Comparison of ENCODE assay signal across 1 cellular context in genomic region chr6:44338228-44339122, GRCh38.
A peak's percentile ranks its signal among the peaks of the same experiment; 100 is the strongest.
TF ChIP-seq lines count a peak whose summit lies in the region.

No MANE protein-coding gene starts in this region.

TF ChIP-seq in HepG2, 621 proteins besides CTCF, POLR2A, EP300 and RAD21 (continued from another document):
- TF ChIP-seq THRA (CRISPR knock-in tag; IDR thresholded peaks at IDR 0.05; ENCODE audit: borderline replicate concordance), result peak; percentile 37; the same call in 1 of the 2 replicates
- no peak for TF ChIP-seq PCBP1 (IDR thresholded peaks at IDR 0.05; ENCODE audit: borderline replicate concordance, low read depth, low read length)
- TF ChIP-seq ZNF614 (CRISPR knock-in tag; IDR thresholded peaks at IDR 0.05; ENCODE audit: borderline replicate concordance), result peak; percentile 28; the same call in 1 of the 2 replicates
- TF ChIP-seq, protein P1, sequence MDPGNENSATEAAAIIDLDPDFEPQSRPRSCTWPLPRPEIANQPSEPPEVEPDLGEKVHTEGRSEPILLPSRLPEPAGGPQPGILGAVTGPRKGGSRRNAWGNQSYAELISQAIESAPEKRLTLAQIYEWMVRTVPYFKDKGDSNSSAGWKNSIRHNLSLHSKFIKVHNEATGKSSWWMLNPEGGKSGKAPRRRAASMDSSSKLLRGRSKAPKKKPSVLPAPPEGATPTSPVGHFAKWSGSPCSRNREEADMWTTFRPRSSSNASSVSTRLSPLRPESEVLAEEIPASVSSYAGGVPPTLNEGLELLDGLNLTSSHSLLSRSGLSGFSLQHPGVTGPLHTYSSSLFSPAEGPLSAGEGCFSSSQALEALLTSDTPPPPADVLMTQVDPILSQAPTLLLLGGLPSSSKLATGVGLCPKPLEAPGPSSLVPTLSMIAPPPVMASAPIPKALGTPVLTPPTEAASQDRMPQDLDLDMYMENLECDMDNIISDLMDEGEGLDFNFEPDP (CRISPR knock-in tag; conservative IDR thresholded peaks at IDR 0.05), result 0 out of 2 replicates have a peak, but pooled peaks have one; percentile 65
- peak; percentile 96 for TF ChIP-seq STAG1 (CRISPR knock-in tag; IDR thresholded peaks at IDR 0.05)
- TF ChIP-seq TBX2 (CRISPR knock-in tag; IDR thresholded peaks at IDR 0.05; ENCODE audit: borderline replicate concordance), result peak; percentile 45
- peak; percentile 94 for TF ChIP-seq ESRRA (CRISPR knock-in tag; IDR thresholded peaks at IDR 0.05; ENCODE audit: low read depth)
- TF ChIP-seq, protein P2, sequence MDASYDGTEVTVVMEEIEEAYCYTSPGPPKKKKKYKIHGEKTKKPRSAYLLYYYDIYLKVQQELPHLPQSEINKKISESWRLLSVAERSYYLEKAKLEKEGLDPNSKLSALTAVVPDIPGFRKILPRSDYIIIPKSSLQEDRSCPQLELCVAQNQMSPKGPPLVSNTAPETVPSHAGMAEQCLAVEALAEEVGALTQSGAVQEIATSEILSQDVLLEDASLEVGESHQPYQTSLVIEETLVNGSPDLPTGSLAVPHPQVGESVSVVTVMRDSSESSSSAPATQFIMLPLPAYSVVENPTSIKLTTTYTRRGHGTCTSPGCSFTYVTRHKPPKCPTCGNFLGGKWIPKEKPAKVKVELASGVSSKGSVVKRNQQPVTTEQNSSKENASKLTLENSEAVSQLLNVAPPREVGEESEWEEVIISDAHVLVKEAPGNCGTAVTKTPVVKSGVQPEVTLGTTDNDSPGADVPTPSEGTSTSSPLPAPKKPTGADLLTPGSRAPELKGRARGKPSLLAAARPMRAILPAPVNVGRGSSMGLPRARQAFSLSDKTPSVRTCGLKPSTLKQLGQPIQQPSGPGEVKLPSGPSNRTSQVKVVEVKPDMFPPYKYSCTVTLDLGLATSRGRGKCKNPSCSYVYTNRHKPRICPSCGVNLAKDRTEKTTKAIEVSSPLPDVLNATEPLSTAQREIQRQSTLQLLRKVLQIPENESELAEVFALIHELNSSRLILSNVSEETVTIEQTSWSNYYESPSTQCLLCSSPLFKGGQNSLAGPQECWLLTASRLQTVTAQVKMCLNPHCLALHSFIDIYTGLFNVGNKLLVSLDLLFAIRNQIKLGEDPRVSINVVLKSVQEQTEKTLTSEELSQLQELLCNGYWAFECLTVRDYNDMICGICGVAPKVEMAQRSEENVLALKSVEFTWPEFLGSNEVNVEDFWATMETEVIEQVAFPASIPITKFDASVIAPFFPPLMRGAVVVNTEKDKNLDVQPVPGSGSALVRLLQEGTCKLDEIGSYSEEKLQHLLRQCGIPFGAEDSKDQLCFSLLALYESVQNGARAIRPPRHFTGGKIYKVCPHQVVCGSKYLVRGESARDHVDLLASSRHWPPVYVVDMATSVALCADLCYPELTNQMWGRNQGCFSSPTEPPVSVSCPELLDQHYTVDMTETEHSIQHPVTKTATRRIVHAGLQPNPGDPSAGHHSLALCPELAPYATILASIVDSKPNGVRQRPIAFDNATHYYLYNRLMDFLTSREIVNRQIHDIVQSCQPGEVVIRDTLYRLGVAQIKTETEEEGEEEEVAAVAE (CRISPR knock-in tag; IDR thresholded peaks at IDR 0.05; ENCODE audit: borderline replicate concordance), result 0 out of 2 replicates have a peak, but pooled peaks have one; percentile 55
- TF ChIP-seq ZNF652 (CRISPR knock-in tag; IDR thresholded peaks at IDR 0.05; ENCODE audit: borderline replicate concordance, low read depth), result no peak
- TF ChIP-seq, protein P3, sequence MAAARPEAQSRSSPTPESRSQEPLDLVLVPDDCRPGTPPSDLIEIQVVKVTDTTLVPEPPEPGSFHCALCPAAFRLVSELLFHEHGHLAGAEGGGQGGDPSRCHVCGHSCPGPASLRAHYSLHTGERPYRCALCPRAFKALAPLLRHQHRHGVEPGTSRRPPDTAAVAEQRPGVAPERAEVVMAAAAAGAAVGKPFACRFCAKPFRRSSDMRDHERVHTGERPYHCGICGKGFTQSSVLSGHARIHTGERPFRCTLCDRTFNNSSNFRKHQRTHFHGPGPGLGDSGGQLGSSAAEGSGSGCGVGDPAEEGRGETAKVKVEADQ (CRISPR knock-in tag; IDR thresholded peaks at IDR 0.05; ENCODE audit: borderline replicate concordance), result 0 out of 2 replicates have a peak, but pooled peaks have one; percentile 42
- peak; percentile 52 for TF ChIP-seq ZFP36 (IDR thresholded peaks at IDR 0.05; ENCODE audit: borderline replicate concordance, low read depth, low read length, partially characterized antibody)
- no peak for TF ChIP-seq ISX (CRISPR knock-in tag; conservative IDR thresholded peaks at IDR 0.05)
- 0 out of 2 replicates have a peak, but pooled peaks have one; percentile 15 for TF ChIP-seq MTF2 (CRISPR knock-in tag; IDR thresholded peaks at IDR 0.05; ENCODE audit: borderline replicate concordance)
- 0 out of 2 replicates have a peak, but pooled peaks have one; percentile 25 for TF ChIP-seq GATAD2A (CRISPR knock-in tag; IDR thresholded peaks at IDR 0.05)
- no peak for TF ChIP-seq ZNF460 (CRISPR knock-in tag; IDR thresholded peaks at IDR 0.05; ENCODE audit: borderline replicate concordance)
- TF ChIP-seq ZNF709 (CRISPR knock-in tag; IDR thresholded peaks at IDR 0.05), result peak; percentile 29; the same call in 1 of the 2 replicates
- TF ChIP-seq, protein P4, sequence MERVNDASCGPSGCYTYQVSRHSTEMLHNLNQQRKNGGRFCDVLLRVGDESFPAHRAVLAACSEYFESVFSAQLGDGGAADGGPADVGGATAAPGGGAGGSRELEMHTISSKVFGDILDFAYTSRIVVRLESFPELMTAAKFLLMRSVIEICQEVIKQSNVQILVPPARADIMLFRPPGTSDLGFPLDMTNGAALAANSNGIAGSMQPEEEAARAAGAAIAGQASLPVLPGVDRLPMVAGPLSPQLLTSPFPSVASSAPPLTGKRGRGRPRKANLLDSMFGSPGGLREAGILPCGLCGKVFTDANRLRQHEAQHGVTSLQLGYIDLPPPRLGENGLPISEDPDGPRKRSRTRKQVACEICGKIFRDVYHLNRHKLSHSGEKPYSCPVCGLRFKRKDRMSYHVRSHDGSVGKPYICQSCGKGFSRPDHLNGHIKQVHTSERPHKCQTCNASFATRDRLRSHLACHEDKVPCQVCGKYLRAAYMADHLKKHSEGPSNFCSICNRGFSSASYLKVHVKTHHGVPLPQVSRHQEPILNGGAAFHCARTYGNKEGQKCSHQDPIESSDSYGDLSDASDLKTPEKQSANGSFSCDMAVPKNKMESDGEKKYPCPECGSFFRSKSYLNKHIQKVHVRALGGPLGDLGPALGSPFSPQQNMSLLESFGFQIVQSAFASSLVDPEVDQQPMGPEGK (CRISPR knock-in tag; IDR thresholded peaks at IDR 0.05), result 0 out of 2 replicates have a peak, but pooled peaks have one; percentile 20
- no peak for TF ChIP-seq SOX13 (IDR thresholded peaks at IDR 0.05)
- no peak for TF ChIP-seq SOX13 (CRISPR knock-in tag; conservative IDR thresholded peaks at IDR 0.05 in 1 of 2, IDR thresholded peaks at IDR 0.05 in 1 of 2)
- TF ChIP-seq IRF2 (CRISPR knock-in tag; IDR thresholded peaks at IDR 0.05), result peak; percentile 59; the same call in 1 of the 2 replicates
- TF ChIP-seq, protein P5, sequence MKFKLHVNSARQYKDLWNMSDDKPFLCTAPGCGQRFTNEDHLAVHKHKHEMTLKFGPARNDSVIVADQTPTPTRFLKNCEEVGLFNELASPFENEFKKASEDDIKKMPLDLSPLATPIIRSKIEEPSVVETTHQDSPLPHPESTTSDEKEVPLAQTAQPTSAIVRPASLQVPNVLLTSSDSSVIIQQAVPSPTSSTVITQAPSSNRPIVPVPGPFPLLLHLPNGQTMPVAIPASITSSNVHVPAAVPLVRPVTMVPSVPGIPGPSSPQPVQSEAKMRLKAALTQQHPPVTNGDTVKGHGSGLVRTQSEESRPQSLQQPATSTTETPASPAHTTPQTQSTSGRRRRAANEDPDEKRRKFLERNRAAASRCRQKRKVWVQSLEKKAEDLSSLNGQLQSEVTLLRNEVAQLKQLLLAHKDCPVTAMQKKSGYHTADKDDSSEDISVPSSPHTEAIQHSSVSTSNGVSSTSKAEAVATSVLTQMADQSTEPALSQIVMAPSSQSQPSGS (CRISPR knock-in tag; IDR thresholded peaks at IDR 0.05), result 0 out of 2 replicates have a peak, but pooled peaks have one; percentile 15
- TF ChIP-seq SMAD3 (CRISPR knock-in tag; IDR thresholded peaks at IDR 0.05), result 0 out of 2 replicates have a peak, but pooled peaks have one; percentile 22
- TF ChIP-seq, protein P6, sequence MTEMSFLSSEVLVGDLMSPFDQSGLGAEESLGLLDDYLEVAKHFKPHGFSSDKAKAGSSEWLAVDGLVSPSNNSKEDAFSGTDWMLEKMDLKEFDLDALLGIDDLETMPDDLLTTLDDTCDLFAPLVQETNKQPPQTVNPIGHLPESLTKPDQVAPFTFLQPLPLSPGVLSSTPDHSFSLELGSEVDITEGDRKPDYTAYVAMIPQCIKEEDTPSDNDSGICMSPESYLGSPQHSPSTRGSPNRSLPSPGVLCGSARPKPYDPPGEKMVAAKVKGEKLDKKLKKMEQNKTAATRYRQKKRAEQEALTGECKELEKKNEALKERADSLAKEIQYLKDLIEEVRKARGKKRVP (CRISPR knock-in tag; IDR thresholded peaks at IDR 0.05), result no peak
- TF ChIP-seq, protein P7, sequence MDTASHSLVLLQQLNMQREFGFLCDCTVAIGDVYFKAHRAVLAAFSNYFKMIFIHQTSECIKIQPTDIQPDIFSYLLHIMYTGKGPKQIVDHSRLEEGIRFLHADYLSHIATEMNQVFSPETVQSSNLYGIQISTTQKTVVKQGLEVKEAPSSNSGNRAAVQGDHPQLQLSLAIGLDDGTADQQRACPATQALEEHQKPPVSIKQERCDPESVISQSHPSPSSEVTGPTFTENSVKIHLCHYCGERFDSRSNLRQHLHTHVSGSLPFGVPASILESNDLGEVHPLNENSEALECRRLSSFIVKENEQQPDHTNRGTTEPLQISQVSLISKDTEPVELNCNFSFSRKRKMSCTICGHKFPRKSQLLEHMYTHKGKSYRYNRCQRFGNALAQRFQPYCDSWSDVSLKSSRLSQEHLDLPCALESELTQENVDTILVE (CRISPR knock-in tag; IDR thresholded peaks at IDR 0.05), result peak; percentile 52; the same call in 1 of the 2 replicates
- TF ChIP-seq, protein P8, sequence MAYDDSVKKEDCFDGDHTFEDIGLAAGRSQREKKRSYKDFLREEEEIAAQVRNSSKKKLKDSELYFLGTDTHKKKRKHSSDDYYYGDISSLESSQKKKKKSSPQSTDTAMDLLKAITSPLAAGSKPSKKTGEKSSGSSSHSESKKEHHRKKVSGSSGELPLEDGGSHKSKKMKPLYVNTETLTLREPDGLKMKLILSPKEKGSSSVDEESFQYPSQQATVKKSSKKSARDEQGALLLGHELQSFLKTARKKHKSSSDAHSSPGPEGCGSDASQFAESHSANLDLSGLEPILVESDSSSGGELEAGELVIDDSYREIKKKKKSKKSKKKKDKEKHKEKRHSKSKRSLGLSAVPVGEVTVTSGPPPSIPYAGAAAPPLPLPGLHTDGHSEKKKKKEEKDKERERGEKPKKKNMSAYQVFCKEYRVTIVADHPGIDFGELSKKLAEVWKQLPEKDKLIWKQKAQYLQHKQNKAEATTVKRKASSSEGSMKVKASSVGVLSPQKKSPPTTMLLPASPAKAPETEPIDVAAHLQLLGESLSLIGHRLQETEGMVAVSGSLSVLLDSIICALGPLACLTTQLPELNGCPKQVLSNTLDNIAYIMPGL (CRISPR knock-in tag; IDR thresholded peaks at IDR 0.05; ENCODE audit: borderline replicate concordance in 1 of 2, low read depth in 1 of 2), result peak; percentile 29 to 56; a peak in 1 of 4 replicates
- peak; percentile 83 for TF ChIP-seq XRCC5 (optimal IDR thresholded peaks at IDR 0.05; ENCODE audit: low read length)
- 0 out of 2 replicates have a peak, but pooled peaks have one; percentile 26 for TF ChIP-seq ERF (CRISPR knock-in tag; IDR thresholded peaks at IDR 0.05)
- TF ChIP-seq THAP11 (CRISPR knock-in tag; IDR thresholded peaks at IDR 0.05), result peak; percentile 40; the same call in 1 of the 2 replicates
- peak; percentile 68 for TF ChIP-seq NR2F6 (IDR thresholded peaks at IDR 0.05)
- TF ChIP-seq NR2F6 (CRISPR knock-in tag; IDR thresholded peaks at IDR 0.05), result peak; percentile 78
- peak; percentile 25; the same call in 1 of the 2 replicates for TF ChIP-seq RXRB (CRISPR knock-in tag; IDR thresholded peaks at IDR 0.05; ENCODE audit: borderline replicate concordance)
- TF ChIP-seq ZC3H13 (CRISPR knock-in tag; IDR thresholded peaks at IDR 0.05), result no peak
- TF ChIP-seq KDM2A (CRISPR knock-in tag; IDR thresholded peaks at IDR 0.05; ENCODE audit: borderline replicate concordance, low read depth), result 0 out of 2 replicates have a peak, but pooled peaks have one; percentile 20
- peak; percentile 51 for TF ChIP-seq GATAD1 (CRISPR knock-in tag; IDR thresholded peaks at IDR 0.05)
- TF ChIP-seq, protein P9, sequence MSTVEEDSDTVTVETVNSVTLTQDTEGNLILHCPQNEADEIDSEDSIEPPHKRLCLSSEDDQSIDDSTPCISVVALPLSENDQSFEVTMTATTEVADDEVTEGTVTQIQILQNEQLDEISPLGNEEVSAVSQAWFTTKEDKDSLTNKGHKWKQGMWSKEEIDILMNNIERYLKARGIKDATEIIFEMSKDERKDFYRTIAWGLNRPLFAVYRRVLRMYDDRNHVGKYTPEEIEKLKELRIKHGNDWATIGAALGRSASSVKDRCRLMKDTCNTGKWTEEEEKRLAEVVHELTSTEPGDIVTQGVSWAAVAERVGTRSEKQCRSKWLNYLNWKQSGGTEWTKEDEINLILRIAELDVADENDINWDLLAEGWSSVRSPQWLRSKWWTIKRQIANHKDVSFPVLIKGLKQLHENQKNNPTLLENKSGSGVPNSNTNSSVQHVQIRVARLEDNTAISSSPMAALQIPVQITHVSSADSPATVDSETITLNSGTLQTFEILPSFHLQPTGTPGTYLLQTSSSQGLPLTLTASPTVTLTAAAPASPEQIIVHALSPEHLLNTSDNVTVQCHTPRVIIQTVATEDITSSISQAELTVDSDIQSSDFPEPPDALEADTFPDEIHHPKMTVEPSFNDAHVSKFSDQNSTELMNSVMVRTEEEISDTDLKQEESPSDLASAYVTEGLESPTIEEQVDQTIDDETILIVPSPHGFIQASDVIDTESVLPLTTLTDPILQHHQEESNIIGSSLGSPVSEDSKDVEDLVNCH (CRISPR knock-in tag; IDR thresholded peaks at IDR 0.05), result 0 out of 2 replicates have a peak, but pooled peaks have one; percentile 39
- no peak for TF ChIP-seq ZNF282 (IDR thresholded peaks at IDR 0.05; ENCODE audit: partially characterized antibody)
- TF ChIP-seq PHF8 (CRISPR knock-in tag; IDR thresholded peaks at IDR 0.05), result 0 out of 2 replicates have a peak, but pooled peaks have one; percentile 31
- TF ChIP-seq ZNF761 (CRISPR knock-in tag; conservative IDR thresholded peaks at IDR 0.05), result no peak
- TF ChIP-seq RARA (CRISPR knock-in tag; IDR thresholded peaks at IDR 0.05), result peak; percentile 58
- peak; percentile 25; the same call in 1 of the 2 replicates for TF ChIP-seq FOSL2 (CRISPR knock-in tag; IDR thresholded peaks at IDR 0.05)
- 0 out of 2 replicates have a peak, but pooled peaks have one; percentile 19 for TF ChIP-seq PITX1 (CRISPR knock-in tag; IDR thresholded peaks at IDR 0.05)
- no peak for TF ChIP-seq SP2 (CRISPR knock-in tag; IDR thresholded peaks at IDR 0.05)
